2 cellular contexts compared by ENCODE assay signal in the genomic region with DNA sequence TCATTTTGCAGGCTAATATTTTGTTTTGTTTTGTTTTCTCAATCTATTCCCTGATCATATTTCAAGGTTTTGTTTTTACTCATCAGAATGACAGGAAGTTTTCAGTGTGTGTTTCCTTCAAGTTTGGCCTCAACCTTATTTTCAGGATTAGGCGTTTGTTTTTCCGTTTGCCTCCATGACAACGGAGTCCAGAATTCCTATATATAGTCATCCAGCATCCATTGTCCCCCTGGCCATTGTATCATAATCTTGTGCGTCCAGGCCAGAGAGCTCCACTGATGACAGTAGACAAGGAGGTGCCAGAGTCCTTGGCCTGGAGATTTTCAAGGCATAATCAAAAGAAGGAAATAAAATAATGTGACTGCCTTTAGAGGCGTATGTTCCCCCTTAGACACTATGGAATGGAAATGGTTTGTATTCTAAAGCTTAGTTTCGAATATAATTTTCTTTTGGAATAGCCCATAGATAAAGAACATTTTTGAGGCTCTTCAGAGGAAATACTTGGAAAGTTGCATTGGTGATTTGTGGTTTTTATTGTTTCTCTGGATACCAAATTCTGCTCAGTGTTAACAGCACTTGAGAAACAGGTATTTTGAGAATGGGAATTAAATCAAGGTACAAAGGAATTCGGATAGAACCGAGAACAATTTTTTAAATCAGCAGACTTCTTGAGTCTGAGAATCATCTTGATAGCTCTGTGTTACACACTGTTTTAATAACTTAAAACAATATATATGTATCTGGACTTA.
TF ChIP-seq lines count a peak whose summit lies in the region.

No MANE protein-coding gene starts in this region.

TF ChIP-seq in liver, 16 proteins besides CTCF, POLR2A, EP300 and RAD21 (continued from another document):
- TF ChIP-seq, protein P1, sequence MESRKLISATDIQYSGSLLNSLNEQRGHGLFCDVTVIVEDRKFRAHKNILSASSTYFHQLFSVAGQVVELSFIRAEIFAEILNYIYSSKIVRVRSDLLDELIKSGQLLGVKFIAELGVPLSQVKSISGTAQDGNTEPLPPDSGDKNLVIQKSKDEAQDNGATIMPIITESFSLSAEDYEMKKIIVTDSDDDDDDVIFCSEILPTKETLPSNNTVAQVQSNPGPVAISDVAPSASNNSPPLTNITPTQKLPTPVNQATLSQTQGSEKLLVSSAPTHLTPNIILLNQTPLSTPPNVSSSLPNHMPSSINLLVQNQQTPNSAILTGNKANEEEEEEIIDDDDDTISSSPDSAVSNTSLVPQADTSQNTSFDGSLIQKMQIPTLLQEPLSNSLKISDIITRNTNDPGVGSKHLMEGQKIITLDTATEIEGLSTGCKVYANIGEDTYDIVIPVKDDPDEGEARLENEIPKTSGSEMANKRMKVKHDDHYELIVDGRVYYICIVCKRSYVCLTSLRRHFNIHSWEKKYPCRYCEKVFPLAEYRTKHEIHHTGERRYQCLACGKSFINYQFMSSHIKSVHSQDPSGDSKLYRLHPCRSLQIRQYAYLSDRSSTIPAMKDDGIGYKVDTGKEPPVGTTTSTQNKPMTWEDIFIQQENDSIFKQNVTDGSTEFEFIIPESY (IDR thresholded peaks at IDR 0.05): no peak
TF ChIP-seq in liver: peak in this region for 1.

TF ChIP-seq in HepG2, 621 proteins besides CTCF, POLR2A, EP300 and RAD21 (continued from another document):
- TF ChIP-seq, protein P2, sequence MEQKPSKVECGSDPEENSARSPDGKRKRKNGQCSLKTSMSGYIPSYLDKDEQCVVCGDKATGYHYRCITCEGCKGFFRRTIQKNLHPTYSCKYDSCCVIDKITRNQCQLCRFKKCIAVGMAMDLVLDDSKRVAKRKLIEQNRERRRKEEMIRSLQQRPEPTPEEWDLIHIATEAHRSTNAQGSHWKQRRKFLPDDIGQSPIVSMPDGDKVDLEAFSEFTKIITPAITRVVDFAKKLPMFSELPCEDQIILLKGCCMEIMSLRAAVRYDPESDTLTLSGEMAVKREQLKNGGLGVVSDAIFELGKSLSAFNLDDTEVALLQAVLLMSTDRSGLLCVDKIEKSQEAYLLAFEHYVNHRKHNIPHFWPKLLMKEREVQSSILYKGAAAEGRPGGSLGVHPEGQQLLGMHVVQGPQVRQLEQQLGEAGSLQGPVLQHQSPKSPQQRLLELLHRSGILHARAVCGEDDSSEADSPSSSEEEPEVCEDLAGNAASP (CRISPR knock-in tag; IDR thresholded peaks at IDR 0.05; ENCODE audit: borderline replicate concordance): no peak
- TF ChIP-seq, protein P3, sequence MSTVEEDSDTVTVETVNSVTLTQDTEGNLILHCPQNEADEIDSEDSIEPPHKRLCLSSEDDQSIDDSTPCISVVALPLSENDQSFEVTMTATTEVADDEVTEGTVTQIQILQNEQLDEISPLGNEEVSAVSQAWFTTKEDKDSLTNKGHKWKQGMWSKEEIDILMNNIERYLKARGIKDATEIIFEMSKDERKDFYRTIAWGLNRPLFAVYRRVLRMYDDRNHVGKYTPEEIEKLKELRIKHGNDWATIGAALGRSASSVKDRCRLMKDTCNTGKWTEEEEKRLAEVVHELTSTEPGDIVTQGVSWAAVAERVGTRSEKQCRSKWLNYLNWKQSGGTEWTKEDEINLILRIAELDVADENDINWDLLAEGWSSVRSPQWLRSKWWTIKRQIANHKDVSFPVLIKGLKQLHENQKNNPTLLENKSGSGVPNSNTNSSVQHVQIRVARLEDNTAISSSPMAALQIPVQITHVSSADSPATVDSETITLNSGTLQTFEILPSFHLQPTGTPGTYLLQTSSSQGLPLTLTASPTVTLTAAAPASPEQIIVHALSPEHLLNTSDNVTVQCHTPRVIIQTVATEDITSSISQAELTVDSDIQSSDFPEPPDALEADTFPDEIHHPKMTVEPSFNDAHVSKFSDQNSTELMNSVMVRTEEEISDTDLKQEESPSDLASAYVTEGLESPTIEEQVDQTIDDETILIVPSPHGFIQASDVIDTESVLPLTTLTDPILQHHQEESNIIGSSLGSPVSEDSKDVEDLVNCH (CRISPR knock-in tag; IDR thresholded peaks at IDR 0.05): no peak
- TF ChIP-seq ZBTB38 (CRISPR knock-in tag; IDR thresholded peaks at IDR 0.05) (no peak), ZNF180 (CRISPR knock-in tag; IDR thresholded peaks at IDR 0.05; ENCODE audit: borderline replicate concordance, low read depth) (no peak), ERF (CRISPR knock-in tag; IDR thresholded peaks at IDR 0.05) (no peak), NCOA5 (CRISPR knock-in tag; IDR thresholded peaks at IDR 0.05) (no peak), AHR (CRISPR knock-in tag; IDR thresholded peaks at IDR 0.05) (no peak), RFXANK (CRISPR knock-in tag; IDR thresholded peaks at IDR 0.05) (no peak)
- TF ChIP-seq, protein P4, sequence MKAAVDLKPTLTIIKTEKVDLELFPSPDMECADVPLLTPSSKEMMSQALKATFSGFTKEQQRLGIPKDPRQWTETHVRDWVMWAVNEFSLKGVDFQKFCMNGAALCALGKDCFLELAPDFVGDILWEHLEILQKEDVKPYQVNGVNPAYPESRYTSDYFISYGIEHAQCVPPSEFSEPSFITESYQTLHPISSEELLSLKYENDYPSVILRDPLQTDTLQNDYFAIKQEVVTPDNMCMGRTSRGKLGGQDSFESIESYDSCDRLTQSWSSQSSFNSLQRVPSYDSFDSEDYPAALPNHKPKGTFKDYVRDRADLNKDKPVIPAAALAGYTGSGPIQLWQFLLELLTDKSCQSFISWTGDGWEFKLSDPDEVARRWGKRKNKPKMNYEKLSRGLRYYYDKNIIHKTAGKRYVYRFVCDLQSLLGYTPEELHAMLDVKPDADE (CRISPR knock-in tag; IDR thresholded peaks at IDR 0.05): no peak
- TF ChIP-seq, protein P5, sequence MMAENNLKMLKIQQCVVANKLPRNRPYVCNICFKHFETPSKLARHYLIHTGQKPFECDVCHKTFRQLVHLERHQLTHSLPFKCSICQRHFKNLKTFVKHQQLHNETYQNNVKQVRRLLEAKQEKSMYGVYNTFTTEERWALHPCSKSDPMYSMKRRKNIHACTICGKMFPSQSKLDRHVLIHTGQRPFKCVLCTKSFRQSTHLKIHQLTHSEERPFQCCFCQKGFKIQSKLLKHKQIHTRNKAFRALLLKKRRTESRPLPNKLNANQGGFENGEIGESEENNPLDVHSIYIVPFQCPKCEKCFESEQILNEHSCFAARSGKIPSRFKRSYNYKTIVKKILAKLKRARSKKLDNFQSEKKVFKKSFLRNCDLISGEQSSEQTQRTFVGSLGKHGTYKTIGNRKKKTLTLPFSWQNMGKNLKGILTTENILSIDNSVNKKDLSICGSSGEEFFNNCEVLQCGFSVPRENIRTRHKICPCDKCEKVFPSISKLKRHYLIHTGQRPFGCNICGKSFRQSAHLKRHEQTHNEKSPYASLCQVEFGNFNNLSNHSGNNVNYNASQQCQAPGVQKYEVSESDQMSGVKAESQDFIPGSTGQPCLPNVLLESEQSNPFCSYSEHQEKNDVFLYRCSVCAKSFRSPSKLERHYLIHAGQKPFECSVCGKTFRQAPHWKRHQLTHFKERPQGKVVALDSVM (CRISPR knock-in tag; IDR thresholded peaks at IDR 0.05): no peak
- TF ChIP-seq, protein P6, sequence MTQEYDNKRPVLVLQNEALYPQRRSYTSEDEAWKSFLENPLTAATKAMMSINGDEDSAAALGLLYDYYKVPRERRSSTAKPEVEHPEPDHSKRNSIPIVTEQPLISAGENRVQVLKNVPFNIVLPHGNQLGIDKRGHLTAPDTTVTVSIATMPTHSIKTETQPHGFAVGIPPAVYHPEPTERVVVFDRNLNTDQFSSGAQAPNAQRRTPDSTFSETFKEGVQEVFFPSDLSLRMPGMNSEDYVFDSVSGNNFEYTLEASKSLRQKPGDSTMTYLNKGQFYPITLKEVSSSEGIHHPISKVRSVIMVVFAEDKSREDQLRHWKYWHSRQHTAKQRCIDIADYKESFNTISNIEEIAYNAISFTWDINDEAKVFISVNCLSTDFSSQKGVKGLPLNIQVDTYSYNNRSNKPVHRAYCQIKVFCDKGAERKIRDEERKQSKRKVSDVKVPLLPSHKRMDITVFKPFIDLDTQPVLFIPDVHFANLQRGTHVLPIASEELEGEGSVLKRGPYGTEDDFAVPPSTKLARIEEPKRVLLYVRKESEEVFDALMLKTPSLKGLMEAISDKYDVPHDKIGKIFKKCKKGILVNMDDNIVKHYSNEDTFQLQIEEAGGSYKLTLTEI (CRISPR knock-in tag; conservative IDR thresholded peaks at IDR 0.05): no peak
